Comparison of ENCODE assay signal across 22 cellular contexts in genomic region chr17:56812971-56813388, GRCh38. TPM values are rescaled to one million over a fixed set of nuclear protein-coding genes. Genes with fewer than 3 reads are reported as not detected.
DNase-seq lines count a peak whose midpoint lies in the region; ATAC-seq and TF ChIP-seq lines count a peak whose summit lies in the region.
"Had no signal": no experiment of that assay in that cellular context is flagged by ENCODE, and none has a peak within 500 bp of the region (broad histone marks: within the 10 kb centered on the region; RNA-seq: fewer than 3 reads in every experiment).

No MANE protein-coding gene starts in this region.

- H3K4me3 Mint-ChIP-seq in mesothelial cell of epicardium = no peak overlapping the region
- no peak overlapping the region for H3K4me3 Mint-ChIP-seq in activated naive CD4-positive, alpha-beta T cell treated with anti-CD3 and anti-CD28 coated beads for 36 hours
- H3K4me3 Mint-ChIP-seq: activated CD4-positive, alpha-beta T cell treated with anti-CD3 and anti-CD28 coated beads for 36 hours; activated CD8-positive, alpha-beta memory T cell treated with anti-CD3 and anti-CD28 coated beads, Interleukin-2, amount 10 ng/mL, durations not matched to agents 7 days and 5 days; activated naive CD8-positive, alpha-beta T cell; activated T-helper 1 cell treated with anti-CD3 and anti-CD28 coated beads, Interleukin-12 subunit alpha, Interleukin-12 subunit beta, Interleukin-2, Interleukin-4 antibody, amounts not matched to agents 30 ng/mL and 10 ng/mL and 1 ng/mL, durations not matched to agents 14 hours and 24 hours and 36 hours; central memory CD8-positive, alpha-beta T cell; T-cell had no signal

- DNase-seq in NCI-H1694 (lab: John Stamatoyannopoulos, UW) (peak; percentile 22), NCI-H1694 treated with DMSO at 0.1 percent for 48 hours (lab: John Stamatoyannopoulos, UW) (no peak), NCI-H1092 (lab: John Stamatoyannopoulos, UW) (peak; percentile 59), NCI-H446 treated with DMSO at 0.1 percent for 48 hours (lab: John Stamatoyannopoulos, UW) (peak; percentile 5), mesothelial cell of epicardium (ENCODE audit: low spot score in 2 of 2, unreplicated experiment in 2 of 2) (peak in 1 of 2 experiments; percentile 46), islet precursor cell (no peak)
- DNase-seq in activated naive CD4-positive, alpha-beta T cell treated with anti-CD3 and anti-CD28 coated beads for 36 hours = no peak
- DNase-seq: activated CD4-positive, alpha-beta T cell treated with anti-CD3 and anti-CD28 coated beads for 36 hours; activated CD8-positive, alpha-beta memory T cell treated with anti-CD3 and anti-CD28 coated beads, Interleukin-2, amount 10 ng/mL, durations not matched to agents 7 days and 5 days; AML-193; mucosa of descending colon; PC-9; posterior cingulate gyrus; SHP77; stimulated activated CD4-positive, alpha-beta T cell treated with anti-CD3 and anti-CD28 coated beads, Interleukin-15, amount 100 ng/mL, for 24 hours; T-cell; upper lobe of left lung had no signal

- intact Hi-C loops in activated naive CD4-positive, alpha-beta T cell treated with anti-CD3 and anti-CD28 coated beads for 36 hours (cut with micrococcal nuclease) = no loop called here

- peaks cover 16% of the 10 kb centered on the region for H3K4me1 Mint-ChIP-seq in mesothelial cell of epicardium
- H3K4me1 Mint-ChIP-seq in activated naive CD4-positive, alpha-beta T cell treated with anti-CD3 and anti-CD28 coated beads for 36 hours (ENCODE audit: low read depth) = no peaks in the 10 kb centered on the region
- H3K4me1 Mint-ChIP-seq: activated CD4-positive, alpha-beta T cell treated with anti-CD3 and anti-CD28 coated beads for 36 hours; activated CD8-positive, alpha-beta memory T cell treated with anti-CD3 and anti-CD28 coated beads, Interleukin-2, amount 10 ng/mL, durations not matched to agents 7 days and 5 days; central memory CD8-positive, alpha-beta T cell had no signal

- H3K27ac Mint-ChIP-seq in mesothelial cell of epicardium = peak overlapping the region; percentile 10
- no peak overlapping the region for H3K27ac Mint-ChIP-seq in activated naive CD4-positive, alpha-beta T cell treated with anti-CD3 and anti-CD28 coated beads for 36 hours
- H3K27ac Mint-ChIP-seq: activated CD4-positive, alpha-beta T cell treated with anti-CD3 and anti-CD28 coated beads for 36 hours; activated CD8-positive, alpha-beta memory T cell treated with anti-CD3 and anti-CD28 coated beads, Interleukin-2, amount 10 ng/mL, durations not matched to agents 7 days and 5 days; activated naive CD8-positive, alpha-beta T cell; activated T-helper 1 cell treated with anti-CD3 and anti-CD28 coated beads, Interleukin-12 subunit alpha, Interleukin-12 subunit beta, Interleukin-2, Interleukin-4 antibody, amounts not matched to agents 30 ng/mL and 10 ng/mL and 1 ng/mL, durations not matched to agents 14 hours and 24 hours and 36 hours; T-cell had no signal

- no peaks in the 10 kb centered on the region for H3K27me3 Mint-ChIP-seq in mesothelial cell of epicardium (ENCODE audit: low read depth)
- no peaks in the 10 kb centered on the region for H3K27me3 Mint-ChIP-seq in activated naive CD4-positive, alpha-beta T cell treated with anti-CD3 and anti-CD28 coated beads for 36 hours (ENCODE audit: low read depth)
- H3K27me3 Mint-ChIP-seq: activated CD4-positive, alpha-beta T cell treated with anti-CD3 and anti-CD28 coated beads for 36 hours; activated CD8-positive, alpha-beta memory T cell treated with anti-CD3 and anti-CD28 coated beads, Interleukin-2, amount 10 ng/mL, durations not matched to agents 7 days and 5 days; central memory CD8-positive, alpha-beta T cell; T-cell had no signal

- no peak for ATAC-seq in HG03442 (IDR thresholded peaks at IDR 0.05; ENCODE audit: unreplicated experiment)
- ATAC-seq: activated CD4-positive, alpha-beta T cell treated with anti-CD3 and anti-CD28 coated beads for 36 hours; activated CD8-positive, alpha-beta memory T cell treated with anti-CD3 and anti-CD28 coated beads, Interleukin-2, amount 10 ng/mL, durations not matched to agents 7 days and 5 days; mucosa of descending colon; sciatic nerve; T-cell had no signal

- no peaks in the 10 kb centered on the region for H3K9me3 Mint-ChIP-seq in mesothelial cell of epicardium
- no peaks in the 10 kb centered on the region for H3K9me3 Mint-ChIP-seq in activated naive CD4-positive, alpha-beta T cell treated with anti-CD3 and anti-CD28 coated beads for 36 hours
- H3K9me3 Mint-ChIP-seq: activated T-helper 1 cell treated with anti-CD3 and anti-CD28 coated beads, Interleukin-12 subunit alpha, Interleukin-12 subunit beta, Interleukin-2, Interleukin-4 antibody, amounts not matched to agents 30 ng/mL and 10 ng/mL and 1 ng/mL, durations not matched to agents 14 hours and 24 hours and 36 hours; central memory CD8-positive, alpha-beta T cell; T-cell had no signal

- no peak for TF ChIP-seq CTCF in mesothelial cell of epicardium (IDR thresholded peaks at IDR 0.05; ENCODE audit: unreplicated experiment)

- no peaks in the 10 kb centered on the region for H3K36me3 Mint-ChIP-seq in mesothelial cell of epicardium
- H3K36me3 Mint-ChIP-seq in activated naive CD4-positive, alpha-beta T cell treated with anti-CD3 and anti-CD28 coated beads for 36 hours (ENCODE audit: low read depth) = no peaks in the 10 kb centered on the region
- H3K36me3 Mint-ChIP-seq: activated CD8-positive, alpha-beta memory T cell treated with anti-CD3 and anti-CD28 coated beads, Interleukin-2, amount 10 ng/mL, durations not matched to agents 7 days and 5 days had no signal

- CTCF ChIA-PET in activated naive CD4-positive, alpha-beta T cell treated with anti-CD3 and anti-CD28 coated beads for 36 hours (lab: Charles Lee) = no interaction called here

RNA-seq across cellular contexts. Expression of gene C17orf67, which starts 20.7 kb away (rescaled TPM):
- total RNA-seq in mesothelial cell of epicardium = 3.5 to 3.9 TPM (median 3.8 TPM) in 3 replicates
- 1 to 10 TPM; 1.9 to 2.2 TPM for total RNA-seq in activated naive CD4-positive, alpha-beta T cell treated with anti-CD3 and anti-CD28 coated beads for 36 hours

RNA-seq across cellular contexts. Expression of gene DGKE, which starts 21.0 kb away (rescaled TPM):
- 8.2 to 9.4 TPM (median 8.6 TPM) in 3 replicates for total RNA-seq in mesothelial cell of epicardium
- 10 to 100 TPM; 18.1 to 18.4 TPM for total RNA-seq in activated naive CD4-positive, alpha-beta T cell treated with anti-CD3 and anti-CD28 coated beads for 36 hours

Comparison
In these comparisons a context has a peak if more than half of its experiments do, and no peak if none do; other contexts are left out.
1. DNase-seq: peak in NCI-H1694 (single experiment), NCI-H1092 (single experiment) and NCI-H446 treated with DMSO at 0.1 percent for 48 hours (single experiment); none in NCI-H1694 treated with DMSO at 0.1 percent for 48 hours (single experiment), islet precursor cell (single experiment) and activated naive CD4-positive, alpha-beta T cell treated with anti-CD3 and anti-CD28 coated beads for 36 hours (single experiment).